19 cellular contexts compared by ENCODE assay signal in genomic region chr10:81730901-81731300, GRCh38.
DNase-seq lines count a peak whose midpoint lies in the region; ATAC-seq, FAIRE-seq and TF ChIP-seq lines count a peak whose summit lies in the region.
"Had no signal": no experiment of that assay in that cellular context is flagged by ENCODE, and none has a peak within 500 bp of the region (broad histone marks: within the 10 kb centered on the region; RNA-seq: fewer than 3 reads in every experiment).

No MANE protein-coding gene starts in this region.

- no peak overlapping the region for H3K4me3 Mint-ChIP-seq in progenitor cell of endocrine pancreas (ENCODE audit: low read depth)
- H3K4me3 Mint-ChIP-seq: CD8-positive, alpha-beta memory T cell; H9 had no signal

- H3K27me3 Mint-ChIP-seq in progenitor cell of endocrine pancreas, result no peaks in the 10 kb centered on the region
- H3K27me3 Mint-ChIP-seq: CD8-positive, alpha-beta memory T cell had no signal

- no peaks in the 10 kb centered on the region for H3K27me3 ChIP-seq in kidney epithelial cell (ENCODE audit: control insufficient read depth, insufficient read depth, low read length)
- H3K27me3 ChIP-seq: BLaER1 had no signal

- H3K4me1 Mint-ChIP-seq in progenitor cell of endocrine pancreas (ENCODE audit: low read depth), result peaks cover 45% of the 10 kb centered on the region
- H3K4me1 Mint-ChIP-seq: CD8-positive, alpha-beta memory T cell had no signal

- no peak overlapping the region for H3K4me3 ChIP-seq in kidney epithelial cell (ENCODE audit: low read depth, low read length)
- H3K4me3 ChIP-seq: BLaER1, K562 had no signal

- ATAC-seq in GM21515 (IDR thresholded peaks at IDR 0.05; ENCODE audit: unreplicated experiment) (no peak), HG02763 (IDR thresholded peaks at IDR 0.05; ENCODE audit: unreplicated experiment) (no peak)
- ATAC-seq: K562 had no signal

- H3K9me3 Mint-ChIP-seq in progenitor cell of endocrine pancreas (ENCODE audit: low read depth), result peaks cover 11% of the 10 kb centered on the region

- peak; percentile 71 for FAIRE-seq in RCC 7860 (lab: Jason Lieb, UNC)
- FAIRE-seq: GM12891, HTR-8/SVneo, K562 had no signal

- no peak for TF ChIP-seq CTCF in kidney epithelial cell (IDR thresholded peaks at IDR 0.05; ENCODE audit: insufficient read depth, low read length, poor library complexity, severe bottlenecking)
- no peak for TF ChIP-seq CTCF in progenitor cell of endocrine pancreas (IDR thresholded peaks at IDR 0.05; ENCODE audit: unreplicated experiment)

- DNase-seq in ACHN, result peak; percentile 65
- peak; percentile 28 for DNase-seq in RCC 7860 (ENCODE audit: low spot score)
- DNase-seq in kidney epithelial cell (ENCODE audit: low read depth), result peak; percentile 61
- DNase-seq in progenitor cell of endocrine pancreas (ENCODE audit: low spot score, unreplicated experiment), result no peak
- no peak for DNase-seq in NCI-H2196 treated with DMSO at 0.1 percent for 48 hours (lab: John Stamatoyannopoulos, UW; ENCODE audit: unreplicated experiment)
- DNase-seq in activated naive CD4-positive, alpha-beta T cell treated with anti-CD3 and anti-CD28 coated beads, Interleukin-2, amount 50 U/mL, for 16 hours, result no peak
- DNase-seq: AML-193; Caco-2; CD8-positive, alpha-beta memory T cell; DMS 273 treated with DMSO at 0.1 percent for 48 hours; DMS79; GOT3; H9 had no signal

- peaks cover 2% of the 10 kb centered on the region for H3K36me3 Mint-ChIP-seq in progenitor cell of endocrine pancreas (ENCODE audit: insufficient read depth)
- H3K36me3 Mint-ChIP-seq: CD8-positive, alpha-beta memory T cell had no signal

- in situ Hi-C loops in ACHN (cut with HindIII; ENCODE audit: low pct_ligation_motif_present, low pct_unique_long_range_greater_than_20kb, low sequenced_read_pairs), result no loop called here

- H3K36me3 ChIP-seq in kidney epithelial cell (ENCODE audit: control insufficient read depth, insufficient read depth, low read length), result no peaks in the 10 kb centered on the region
- H3K36me3 ChIP-seq: BLaER1 had no signal

- H3K27ac Mint-ChIP-seq in progenitor cell of endocrine pancreas, result peak overlapping the region; percentile 90
- H3K27ac Mint-ChIP-seq: CD8-positive, alpha-beta memory T cell; H9 had no signal

Comparison
In these comparisons a context has a peak if more than half of its experiments do, and no peak if none do; other contexts are left out.
1. DNase-seq: peak in ACHN (single experiment), RCC 7860 (single experiment) and kidney epithelial cell (single experiment); none in progenitor cell of endocrine pancreas (single experiment), NCI-H2196 treated with DMSO at 0.1 percent for 48 hours (single experiment) and activated naive CD4-positive, alpha-beta T cell treated with anti-CD3 and anti-CD28 coated beads, Interleukin-2, amount 50 U/mL, for 16 hours (single experiment).